Comparison of ENCODE assay signal across 8 cellular contexts in genomic region chr1:86155807-86156561, GRCh38. TPM values are rescaled to one million over a fixed set of nuclear protein-coding genes. Genes with fewer than 3 reads are reported as not detected.
DNase-seq lines count a peak whose midpoint lies in the region; ATAC-seq and TF ChIP-seq lines count a peak whose summit lies in the region.

No MANE protein-coding gene starts in this region.

- H3K4me1 ChIP-seq in stomach = peaks cover 17 to 32% (median 22%) of the 10 kb centered on the region in 4 donors

- H3K36me3 Mint-ChIP-seq in activated T-cell treated with anti-CD3 and anti-CD28 coated beads, Interleukin-2, amount 50 U/mL, for 4 hours (ENCODE audit: insufficient read depth) = no peaks in the 10 kb centered on the region
- peaks cover 0 to 8% (median 0%) of the 10 kb centered on the region in 3 donors for H3K36me3 Mint-ChIP-seq in immature natural killer cell

- peak overlapping the region in 4 of 5 donors; percentile 46 to 79 (median 48) for H3K27ac ChIP-seq in stomach

- TF ChIP-seq EP300 in stomach (IDR thresholded peaks at IDR 0.05) = no peak

- H3K27ac Mint-ChIP-seq in immature natural killer cell = no peak overlapping the region

- no peak for TF ChIP-seq POLR2A in stomach (IDR thresholded peaks at IDR 0.05)

- H3K4me3 Mint-ChIP-seq in activated T-cell treated with anti-CD3 and anti-CD28 coated beads, Interleukin-2, amount 50 U/mL, for 4 hours = no peak overlapping the region
- peak overlapping the region in 4 of 5 donors; percentile 58 to 81 (median 60) for H3K4me3 Mint-ChIP-seq in immature natural killer cell

- no peak for DNase-seq in activated T-cell treated with anti-CD3 and anti-CD28 coated beads, Interleukin-2, amount 50 U/mL, for 4 hours
- DNase-seq in activated T-cell treated with anti-CD3 and anti-CD28 coated beads for 4 hours = no peak
- DNase-seq in astrocyte of the spinal cord (ENCODE audit: low read depth, low spot score) = peak; percentile 45
- no peak for DNase-seq in immature natural killer cell
- no peak for DNase-seq in stomach
- DNase-seq in KBM-7 = no peak
- no peak for DNase-seq in globus pallidus (ENCODE audit: low spot score)
- no peak for DNase-seq in germinal center (ENCODE audit: low spot score)

- no peaks in the 10 kb centered on the region for H3K4me1 Mint-ChIP-seq in activated T-cell treated with anti-CD3 and anti-CD28 coated beads, Interleukin-2, amount 50 U/mL, for 4 hours (ENCODE audit: low read depth)
- peaks cover 2 to 10% of the 10 kb centered on the region in 2 donors for H3K4me1 Mint-ChIP-seq in immature natural killer cell

- H3K36me3 ChIP-seq in stomach = no peaks in the 10 kb centered on the region

- in situ Hi-C loops in astrocyte of the spinal cord (cut with HindIII; ENCODE audit: low sequenced_read_pairs) (no loop called here), KBM-7 (cut with MboI; ENCODE audit: low pct_unique_long_range_greater_than_20kb, low sequenced_read_pairs) (no loop called here)

- intact Hi-C loops in stomach (cut with DNase I; ENCODE audit: low total_unique reads) = no loop called here

- H3K27me3 ChIP-seq in stomach = peaks cover 0 to 34% (median 31%) of the 10 kb centered on the region in 3 donors

- peak; percentile 14 to 21 for ATAC-seq in activated T-cell treated with anti-CD3 and anti-CD28 coated beads, Interleukin-2, amount 50 U/mL, for 4 hours

- no peak for TF ChIP-seq CTCF in astrocyte of the spinal cord (IDR thresholded peaks at IDR 0.05; ENCODE audit: low read depth, low read length)
- TF ChIP-seq CTCF in stomach (IDR thresholded peaks at IDR 0.05) = no peak

- H3K9me3 ChIP-seq in stomach = no peaks in the 10 kb centered on the region

- peaks cover 4% of the 10 kb centered on the region for H3K9me3 Mint-ChIP-seq in activated T-cell treated with anti-CD3 and anti-CD28 coated beads, Interleukin-2, amount 50 U/mL, for 4 hours
- peaks cover 4 to 9% (median 7%) of the 10 kb centered on the region in 6 donors for H3K9me3 Mint-ChIP-seq in immature natural killer cell

- peak overlapping the region; percentile 33 for H3K4me3 ChIP-seq in astrocyte of the spinal cord (ENCODE audit: low read depth, low read length)
- H3K4me3 ChIP-seq in stomach = peak overlapping the region; percentile 40 to 48 (median 44)

- WGBS in stomach, 5 donors = 1 to 3% (median 2%) methylated on average over 15 to 40 of the region's 40 CpGs

- peaks cover 42% of the 10 kb centered on the region for H3K27me3 Mint-ChIP-seq in activated T-cell treated with anti-CD3 and anti-CD28 coated beads, Interleukin-2, amount 50 U/mL, for 4 hours (ENCODE audit: low read depth)
- peaks cover 3 to 15% (median 7%) of the 10 kb centered on the region in 3 donors for H3K27me3 Mint-ChIP-seq in immature natural killer cell (ENCODE audit: low read depth in 3 of 3)

RNA-seq across cellular contexts. Expression of gene COL24A1, which starts 0.6 kb away (rescaled TPM):
- not detected for total RNA-seq in activated T-cell treated with anti-CD3 and anti-CD28 coated beads, Interleukin-2, amount 50 U/mL, for 4 hours
- under 1 TPM in 1 of 3 donors, not detected in 2; 0.09 TPM for polyA plus RNA-seq in immature natural killer cell
- 1 to 10 TPM in 2 of 5 donors, under 1 TPM in 2, not detected in 1; under 0.01 to 2.4 (median 1.3) TPM for total RNA-seq in stomach
- polyA plus RNA-seq in stomach = under 1 TPM in 2 of 3 donors, not detected in 1; 0.06 to 0.10 TPM
